17 cellular contexts compared by ENCODE assay signal in the genomic region with DNA sequence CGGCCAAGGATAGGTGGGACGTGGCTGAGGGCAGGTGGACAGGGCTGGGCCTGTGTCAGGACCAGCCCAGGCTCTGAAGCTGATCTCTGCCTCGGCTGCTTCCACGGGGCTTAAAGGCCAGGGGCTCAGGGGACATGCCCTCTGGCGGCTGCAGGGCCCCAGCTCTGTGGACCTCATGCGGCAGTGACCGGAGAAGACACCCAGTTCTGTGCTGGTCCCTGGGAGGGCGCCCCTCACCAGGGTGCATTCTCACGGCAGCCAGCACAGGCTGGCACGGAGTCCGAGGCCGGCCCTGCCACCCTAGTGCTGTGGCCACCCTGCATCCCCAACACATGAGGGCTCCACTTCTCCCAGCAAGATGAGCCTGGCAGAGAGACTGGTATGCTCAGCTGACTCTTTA. TPM values are rescaled to one million over a fixed set of nuclear protein-coding genes. Genes with fewer than 3 reads are reported as not detected.
DNase-seq lines count a peak whose midpoint lies in the region; ATAC-seq, FAIRE-seq and TF ChIP-seq lines count a peak whose summit lies in the region.
"Had no signal": no experiment of that assay in that cellular context is flagged by ENCODE, and none has a peak within 500 bp of the region (broad histone marks: within the 10 kb centered on the region; RNA-seq: fewer than 3 reads in every experiment).

No MANE protein-coding gene starts in this region.

- DNase-seq in left ventricle myocardium inferior (no peak), left ventricle myocardium superior (no peak), RPMI8226 (peak; percentile 25), mesenchymal stem cell (no peak), HTR-8/SVneo (ENCODE audit: insufficient read length, low spot score) (no peak), HUDEP-2 (lab: John Stamatoyannopoulos, UW; ENCODE audit: unreplicated experiment in 76 of 76) (no peak)
- DNase-seq: C1 segment of cervical spinal cord; CD4-positive, alpha-beta memory T cell; DMS79; GM23248 had no signal

- H3K4me3 ChIP-seq in left ventricle myocardium inferior = no peak overlapping the region
- H3K4me3 ChIP-seq in mesenchymal stem cell (ENCODE audit: insufficient read depth in 1 of 2, low read depth in 1 of 2, low read length in 2 of 2) = no peak overlapping the region
- H3K4me3 ChIP-seq: GM12878, GM23248 had no signal

- H4K91ac ChIP-seq in mesenchymal stem cell (ENCODE audit: low read length) = no peak overlapping the region

- H3K4ac ChIP-seq in mesenchymal stem cell (ENCODE audit: low read depth in 1 of 2, low read length in 2 of 2) = no peak overlapping the region

- H3K4me1 ChIP-seq in left ventricle myocardium inferior (no peaks in the 10 kb centered on the region), mesenchymal stem cell (ENCODE audit: control insufficient read depth, insufficient read depth, low read depth, low read length) (peaks cover 1% of the 10 kb centered on the region)

- H3K14ac ChIP-seq in mesenchymal stem cell (ENCODE audit: low read length in 2 of 2) = no peak overlapping the region

- no peak overlapping the region for H2AK5ac ChIP-seq in mesenchymal stem cell (ENCODE audit: low read length, severe bottlenecking)

- H3K9ac ChIP-seq in mesenchymal stem cell (ENCODE audit: low read length) = no peak overlapping the region
- H3K9ac ChIP-seq: GM23248 had no signal

- H3K9me3 ChIP-seq in left ventricle myocardium inferior (replicated peaks) (no peaks in the 10 kb centered on the region), mesenchymal stem cell (ENCODE audit: control insufficient read depth, low read length) (no peaks in the 10 kb centered on the region)

- H2BK120ac ChIP-seq in mesenchymal stem cell (ENCODE audit: low read depth, low read length) = no peak overlapping the region

- H3K4me2 ChIP-seq in mesenchymal stem cell (ENCODE audit: low read length, poor library complexity, severe bottlenecking) = no peak overlapping the region

- no peak overlapping the region for H3K27ac ChIP-seq in left ventricle myocardium inferior (replicated peaks)
- no peak overlapping the region for H3K27ac ChIP-seq in mesenchymal stem cell (ENCODE audit: low read length, poor library complexity, severe bottlenecking)
- H3K27ac ChIP-seq: GM23248 had no signal

- peak overlapping the region; percentile 30 for H4K8ac ChIP-seq in mesenchymal stem cell (ENCODE audit: low read length)

- WGBS in mesenchymal stem cell = 86% methylated on average over 12 of the region's 12 CpGs

- intact Hi-C loops in left ventricle myocardium inferior (cut with micrococcal nuclease) = no loop called here
- intact Hi-C loops in left ventricle myocardium superior (cut with micrococcal nuclease) = no loop called here

- TF ChIP-seq CTCF in left ventricle myocardium inferior (IDR thresholded peaks at IDR 0.05; ENCODE audit: borderline replicate concordance) = peak; percentile 12

- FAIRE-seq in HTR-8/SVneo (lab: Jason Lieb, UNC) = no peak
- FAIRE-seq: A204.1, GM12878, GM18507, H54 had no signal

- H3K27me3 ChIP-seq in left ventricle myocardium inferior (ENCODE audit: low read depth) (peaks cover 4% of the 10 kb centered on the region), mesenchymal stem cell (ENCODE audit: control insufficient read depth in 1 of 2, insufficient read depth in 1 of 2, low read length in 2 of 2) (peaks cover 7 to 47% of the 10 kb centered on the region in 2 experiments)

- H3K23ac ChIP-seq in mesenchymal stem cell (ENCODE audit: low read length in 2 of 2) = no peak overlapping the region

- H3K79me1 ChIP-seq in mesenchymal stem cell (replicated peaks; ENCODE audit: low read length, poor library complexity, severe bottlenecking) = no peaks in the 10 kb centered on the region

- H2BK12ac ChIP-seq in mesenchymal stem cell (ENCODE audit: low read length in 2 of 2) = no peak overlapping the region

- no peak overlapping the region for H2AFZ ChIP-seq in mesenchymal stem cell (ENCODE audit: low read depth, low read length)
- H2AFZ ChIP-seq: GM23248 had no signal

- no peaks in the 10 kb centered on the region for H3K36me3 ChIP-seq in left ventricle myocardium inferior
- H3K36me3 ChIP-seq in mesenchymal stem cell (ENCODE audit: control insufficient read depth in 1 of 2, insufficient read depth in 2 of 2, low read depth in 1 of 2, low read length in 2 of 2) = no peaks in the 10 kb centered on the region

- ATAC-seq in left ventricle myocardium superior (no peak), HG03097 (IDR thresholded peaks at IDR 0.05; ENCODE audit: low FRiP score, unreplicated experiment) (no peak)
- ATAC-seq: GM12878 had no signal

- no peak overlapping the region for H2BK15ac ChIP-seq in mesenchymal stem cell (ENCODE audit: low read depth, poor library complexity, severe bottlenecking)

- H2BK5ac ChIP-seq in mesenchymal stem cell (ENCODE audit: low read depth, low read length, poor library complexity, severe bottlenecking) = no peak overlapping the region

- H3K18ac ChIP-seq in mesenchymal stem cell (ENCODE audit: low read depth in 1 of 2, low read length in 2 of 2) = no peak overlapping the region

RNA-seq across cellular contexts. Expression of a gene that starts 30.3 kb away (rescaled TPM):
- total RNA-seq in left ventricle myocardium inferior (53.3 TPM), left ventricle myocardium superior (58.4 TPM)
- polyA plus RNA-seq in mesenchymal stem cell (2013, experiment 1 of 2) = 133 TPM
- polyA plus RNA-seq in mesenchymal stem cell (2013, experiment 2 of 2) = 137 TPM

RNA-seq across cellular contexts. Expression of a gene that starts 41.8 kb away (rescaled TPM):
- total RNA-seq in left ventricle myocardium inferior (0.49 TPM), left ventricle myocardium superior (1.4 TPM)
- 0.06 TPM for polyA plus RNA-seq in mesenchymal stem cell (2013, experiment 1 of 2)
- 0.10 TPM for polyA plus RNA-seq in mesenchymal stem cell (2013, experiment 2 of 2)
- total RNA-seq: G401, GM12878, HT1080 had no signal
